ENCODE assay signal across 8 cellular contexts in genomic region chr19:20167020-20167644, GRCh38. TPM values are rescaled to one million over a fixed set of nuclear protein-coding genes. Genes with fewer than 3 reads are reported as not detected.
DNase-seq lines count a peak whose midpoint lies in the region; ATAC-seq and TF ChIP-seq lines count a peak whose summit lies in the region.

Gene ZNF486, plus strand, starts transcription at chr19:20167214. Its CDS starts 117 bp downstream, at chr19:20167331.

- peak within 1 kb of the TSS; percentile 70 for H3K9ac ChIP-seq in neural cell (ENCODE audit: low read length)

- TSS peak; percentile 79 for BruUV-seq in Panc1 (replicated peaks; lab: Mats Ljungman, UMichigan)

- H3K4me3 ChIP-seq in Panc1 (ENCODE audit: low read depth in 2 of 2, low read length in 2 of 2) (peak within 1 kb of the TSS; percentile 84 to 93), neural cell (ENCODE audit: low read length) (peak within 1 kb of the TSS; percentile 80)

- H3K36me3 ChIP-seq in Panc1 (ENCODE audit: control insufficient read depth, insufficient read depth, low read length), result no peaks in the 10 kb centered on the region; the same call in 1 of the 2 replicates
- no peaks in the 10 kb centered on the region for H3K36me3 ChIP-seq in neural cell (ENCODE audit: insufficient read depth, low read length)

- TF ChIP-seq RAD21 in neural cell (conservative IDR thresholded peaks at IDR 0.05), result peak; percentile 52

- CTCF ChIA-PET in Panc1 (lab: Charles Lee), result no interaction called here

- ATAC-seq in GM18508 (IDR thresholded peaks at IDR 0.05; ENCODE audit: insufficient read depth, unreplicated experiment), result peak; percentile 74
- peak; percentile 94 for ATAC-seq in HG03045 (IDR thresholded peaks at IDR 0.05; ENCODE audit: unreplicated experiment)
- ATAC-seq in Panc1, result peak; percentile 98
- peak; percentile 97 for ATAC-seq in stimulated activated naive CD8-positive, alpha-beta T cell treated with anti-CD3 and anti-CD28 coated beads, Interleukin-15, Interleukin-2, amounts not matched to agents 100 U/mL and 50 U/mL, for 24 hours
- ATAC-seq in GM18867 (IDR thresholded peaks at IDR 0.05; ENCODE audit: unreplicated experiment), result no peak

- peak within 1 kb of the TSS; percentile 59 for H2AFZ ChIP-seq in neural cell (ENCODE audit: low read depth, low read length)

- no peak for TF ChIP-seq EP300 in neural cell (conservative IDR thresholded peaks at IDR 0.05; ENCODE audit: poor library complexity, severe bottlenecking)

- H3K4me2 ChIP-seq in neural cell (ENCODE audit: low read length), result peak within 1 kb of the TSS; percentile 57

- POLR2A ChIA-PET in Panc1 (lab: Charles Lee), result interaction anchor here (0.5 to 0.7 kb wide), 3 partner anchors 88 to 297 kb away, joined by 3 to 4 read pairs (median 3); no protein-coding TSS in a partner anchor

- DNase-seq in Panc1 (ENCODE audit: low read depth, low spot score), result peak; percentile 72
- peak; percentile 41 for DNase-seq in activated gamma-delta T cell (lab: John Stamatoyannopoulos, UW)
- DNase-seq in foreskin melanocyte, result peak; percentile 90
- peak; percentile 92 for DNase-seq in stimulated activated naive CD8-positive, alpha-beta T cell treated with anti-CD3 and anti-CD28 coated beads, Interleukin-15, Interleukin-2, amounts not matched to agents 100 U/mL and 50 U/mL, for 24 hours

- no peaks in the 10 kb centered on the region for H3K27me3 ChIP-seq in Panc1 (ENCODE audit: control insufficient read depth, insufficient read depth, low read length)
- H3K27me3 ChIP-seq in neural cell (ENCODE audit: insufficient read depth, low read depth, low read length), result no peaks in the 10 kb centered on the region

- no peaks in the 10 kb centered on the region for H4K20me1 ChIP-seq in neural cell (ENCODE audit: insufficient read depth)

- in situ Hi-C loops in Panc1 (cut with HindIII; ENCODE audit: low pct_unique_long_range_greater_than_20kb, low sequenced_read_pairs), result no loop called here

- H3K9me3 ChIP-seq in Panc1 (ENCODE audit: control insufficient read depth, insufficient read depth, low read depth, low read length) (no peaks in the 10 kb centered on the region), neural cell (ENCODE audit: low read length) (no peaks in the 10 kb centered on the region)

- H3K79me2 ChIP-seq in neural cell (replicated peaks; ENCODE audit: insufficient read depth, low read length), result peaks cover 8% of the 10 kb centered on the region

- H3F3A ChIP-seq in neural cell (ENCODE audit: insufficient read depth, low read length, poor library complexity, severe bottlenecking), result no peaks in the 10 kb centered on the region

- intact Hi-C loops in Panc1 (cut with micrococcal nuclease; ENCODE audit: unreplicated experiment), result no loop called here

- TF ChIP-seq CTCF in Panc1 (IDR thresholded peaks at IDR 0.05) (no peak), neural cell (IDR thresholded peaks at IDR 0.05; ENCODE audit: poor library complexity, severe bottlenecking) (peak; percentile 11)

- no peaks in the 10 kb centered on the region for H3K4me1 ChIP-seq in Panc1 (ENCODE audit: control insufficient read depth, insufficient read depth, low read length)

- H3K27ac ChIP-seq in Panc1 (ENCODE audit: low read length) (peak within 1 kb of the TSS; percentile 83), neural cell (ENCODE audit: low read length) (peak within 1 kb of the TSS; percentile 60)

- H3K9me2 ChIP-seq in neural cell (ENCODE audit: insufficient read depth, low read length), result no peaks in the 10 kb centered on the region

TF ChIP-seq in neural cell, 6 proteins besides CTCF, POLR2A, EP300 and RAD21:
- TF ChIP-seq EZH2 (IDR thresholded peaks at IDR 0.05; ENCODE audit: borderline replicate concordance, insufficient read depth, low read length, poor library complexity, severe bottlenecking) (no peak), SMC3 (conservative IDR thresholded peaks at IDR 0.05; ENCODE audit: poor library complexity) (peak; percentile 48), TAF1 (IDR thresholded peaks at IDR 0.05; ENCODE audit: low read depth) (peak; percentile 62), MXI1 (conservative IDR thresholded peaks at IDR 0.05; ENCODE audit: poor library complexity, severe bottlenecking) (peak; percentile 90), POLR2AphosphoS5 (IDR thresholded peaks at IDR 0.05) (peak; percentile 84), REST (IDR thresholded peaks at IDR 0.05; ENCODE audit: borderline replicate concordance) (peak; percentile 80)

RNA-seq across cellular contexts. Expression of gene ZNF486, which starts in this region (rescaled TPM):
- 7.8 TPM for total RNA-seq in Panc1 (2021; ENCODE audit: unreplicated experiment)
- 3.1 TPM for polyA plus RNA-seq in Panc1 (2012; ENCODE audit: insufficient read length)
- polyA plus RNA-seq in neural cell, result 1.6 and 1.9 TPM in 2 replicates
- polyA minus RNA-seq in neural cell, result 8.8 and 9.3 TPM in 2 replicates

Comparison
In these comparisons a context has a peak if more than half of its experiments do, and no peak if none do; other contexts are left out.
1. DNase-seq: peak in every context shown above with its lines; median percentile 92 in stimulated activated naive CD8-positive, alpha-beta T cell treated with anti-CD3 and anti-CD28 coated beads, Interleukin-15, Interleukin-2, amounts not matched to agents 100 U/mL and 50 U/mL, for 24 hours; 90 in foreskin melanocyte; 72 in Panc1; 41 in activated gamma-delta T cell.